Comparison of ENCODE assay signal across 8 cellular contexts in genomic region chr14:91508105-91508504, GRCh38. TPM values are rescaled to one million over a fixed set of nuclear protein-coding genes. Genes with fewer than 3 reads are reported as not detected.
A peak's percentile ranks its signal among the peaks of the same experiment; 100 is the strongest.
DNase-seq lines count a peak whose midpoint lies in the region; ATAC-seq and TF ChIP-seq lines count a peak whose summit lies in the region.

No MANE protein-coding gene starts in this region.

- H3T11ph ChIP-seq in H9 (ENCODE audit: low read length): no peak overlapping the region

- 0 out of 5 replicates have a peak, but pooled peaks cover 2% of the 10 kb centered on the region in 2 experiments for H3K9me3 Mint-ChIP-seq in H9
- H3K9me3 Mint-ChIP-seq in glutamatergic neuron (ENCODE audit: unreplicated experiment): peaks cover 11% of the 10 kb centered on the region

- H3K23me2 ChIP-seq in H9 (ENCODE audit: insufficient read length, low read depth, low read length, poor library complexity, severe bottlenecking): peaks cover 9% of the 10 kb centered on the region

- H3K56ac ChIP-seq in H9 (ENCODE audit: insufficient read length, low read depth, low read length): no peak overlapping the region

- H3K9me3 ChIP-seq in H9 (ENCODE audit: control insufficient read depth, low read depth, low read length) (no peaks in the 10 kb centered on the region), smooth muscle cell (replicated peaks; ENCODE audit: low read depth) (no peaks in the 10 kb centered on the region)

- ATAC-seq in HG02884 (IDR thresholded peaks at IDR 0.05; ENCODE audit: unreplicated experiment): no peak
- no peak for ATAC-seq in GM18870 (IDR thresholded peaks at IDR 0.05; ENCODE audit: unreplicated experiment)
- ATAC-seq in GM19463 (IDR thresholded peaks at IDR 0.05; ENCODE audit: unreplicated experiment): no peak

- H3K4me3 ChIP-seq in WI38 (ENCODE audit: low read depth, low read length) (peak overlapping the region; percentile 76), smooth muscle cell (peak overlapping the region; percentile 94)

- peaks cover 25 to 46% (median 44%) of the 10 kb centered on the region in 3 experiments; a peak in 6 of 7 replicates for H3K36me3 Mint-ChIP-seq in H9 (ENCODE audit: insufficient read depth in 1 of 3, low read depth in 3 of 3)
- H3K36me3 Mint-ChIP-seq in glutamatergic neuron (ENCODE audit: unreplicated experiment): no peaks in the 10 kb centered on the region

- no peak overlapping the region for H3K27ac ChIP-seq in H9 (ENCODE audit: insufficient read length, low read depth, low read length)
- H3K27ac ChIP-seq in smooth muscle cell (ENCODE audit: low read depth): peak overlapping the region; percentile 100

- no peak overlapping the region for H4K91ac ChIP-seq in H9 (ENCODE audit: insufficient read length, low read depth, low read length)

- no peak overlapping the region for H2BK120ac ChIP-seq in H9 (ENCODE audit: low read depth, low read length, poor library complexity, severe bottlenecking)

- no peaks in the 10 kb centered on the region for H4K20me1 ChIP-seq in H9 (ENCODE audit: control insufficient read depth, insufficient read depth, insufficient read length)
- peaks cover 58% of the 10 kb centered on the region for H4K20me1 ChIP-seq in smooth muscle cell (ENCODE audit: low read depth)

- H3K4ac ChIP-seq in H9 (ENCODE audit: low read depth, low read length): no peak overlapping the region

- no peak overlapping the region for H2BK15ac ChIP-seq in H9 (ENCODE audit: low read depth, low read length)

- peak overlapping the region; percentile 88 for H3K9ac ChIP-seq in H9 (ENCODE audit: extremely low read depth, insufficient read length, low read length)
- peak overlapping the region; percentile 95 for H3K9ac ChIP-seq in smooth muscle cell (ENCODE audit: low read depth)

- H3K14ac ChIP-seq in H9 (ENCODE audit: insufficient read depth, low read length): no peak overlapping the region

- H3K27me3 Mint-ChIP-seq in H9 (ENCODE audit: low read depth) (no peaks in the 10 kb centered on the region), glutamatergic neuron (ENCODE audit: unreplicated experiment) (peaks cover 6% of the 10 kb centered on the region)

- TF ChIP-seq CTCF in H9 (conservative IDR thresholded peaks at IDR 0.05) (no peak), WI38 (IDR thresholded peaks at IDR 0.05; ENCODE audit: low read depth, low read length) (no peak), glutamatergic neuron (IDR thresholded peaks at IDR 0.05; ENCODE audit: partially characterized antibody, unreplicated experiment) (no peak), smooth muscle cell (IDR thresholded peaks at IDR 0.05; ENCODE audit: borderline replicate concordance, insufficient read depth, poor library complexity, severe bottlenecking) (no peak)

- H3F3A ChIP-seq in smooth muscle cell (ENCODE audit: low read depth): peaks cover 3% of the 10 kb centered on the region

- WGBS in H9 (ENCODE audit: extremely low coverage, insufficient read length, low lambda C conversion rate): no CpG with 5 or more reads among the region's 2 CpGs
- 55% methylated on average over 2 of the region's 2 CpGs for WGBS in smooth muscle cell (ENCODE audit: low lambda C conversion rate)

- no peaks in the 10 kb centered on the region for H3K27me3 ChIP-seq in H9 (ENCODE audit: insufficient read depth, low read length)
- H3K27me3 ChIP-seq in smooth muscle cell (ENCODE audit: low read depth): no peaks in the 10 kb centered on the region

- H2AFZ ChIP-seq in H9 (ENCODE audit: low read length) (no peak overlapping the region), smooth muscle cell (ENCODE audit: low read depth) (no peak overlapping the region)

- peaks cover 4% of the 10 kb centered on the region for H3K79me1 ChIP-seq in H9 (ENCODE audit: insufficient read depth, low read depth, low read length, poor library complexity, severe bottlenecking)

- no peak overlapping the region for H3K18ac ChIP-seq in H9 (ENCODE audit: insufficient read length, low read depth, low read length)

- H3K4me3 Mint-ChIP-seq in H9 (peak overlapping the region; percentile 93 to 99), glutamatergic neuron (ENCODE audit: unreplicated experiment) (peak overlapping the region; percentile 98)

- no peak overlapping the region for H2BK12ac ChIP-seq in H9 (ENCODE audit: insufficient read length, low read depth, low read length)

- no peak overlapping the region for H2BK20ac ChIP-seq in H9 (ENCODE audit: low read depth, low read length, poor library complexity, severe bottlenecking)

- peaks cover 3% of the 10 kb centered on the region for H3K36me3 ChIP-seq in smooth muscle cell (ENCODE audit: low read depth)

- H3K79me2 ChIP-seq in H9 (ENCODE audit: insufficient read depth, low read length) (peaks cover 47% of the 10 kb centered on the region; the same call in 1 of the 2 replicates), smooth muscle cell (ENCODE audit: low read depth) (peaks cover 67% of the 10 kb centered on the region)

- peaks cover 14 to 17% of the 10 kb centered on the region in 2 experiments; a peak in 3 of 4 replicates for H3K4me1 Mint-ChIP-seq in H9
- no peaks in the 10 kb centered on the region for H3K4me1 Mint-ChIP-seq in glutamatergic neuron (ENCODE audit: low read depth, unreplicated experiment)

- DNase-seq in H9 (no peak), glutamatergic neuron (no peak), smooth muscle cell (lab: John Stamatoyannopoulos, UW; ENCODE audit: unreplicated experiment) (no peak), SW 1271 (lab: John Stamatoyannopoulos, UW) (no peak)

- H3K4me1 ChIP-seq in H9 (ENCODE audit: insufficient read depth, low read length): no peaks in the 10 kb centered on the region
- H3K4me1 ChIP-seq in smooth muscle cell (ENCODE audit: low read depth): peaks cover 11% of the 10 kb centered on the region

- H3K27ac Mint-ChIP-seq in H9 (no peak overlapping the region), glutamatergic neuron (ENCODE audit: unreplicated experiment) (peak overlapping the region; percentile 86)

- no peak overlapping the region for H2BK5ac ChIP-seq in H9 (ENCODE audit: insufficient read length, low read length)

- H4K5ac ChIP-seq in H9 (ENCODE audit: insufficient read length, low read depth, low read length): no peak overlapping the region

- no peak overlapping the region for H3K23ac ChIP-seq in H9 (ENCODE audit: insufficient read length, low read depth, low read length)

- no peak overlapping the region for H2AK5ac ChIP-seq in H9 (ENCODE audit: insufficient read length, low read length)

- H4K8ac ChIP-seq in H9 (replicated peaks; ENCODE audit: insufficient read length, low read depth, low read length): no peak overlapping the region

- H3K4me2 ChIP-seq in H9 (ENCODE audit: insufficient read depth, insufficient read length, low read length): peak overlapping the region; percentile 74
- H3K4me2 ChIP-seq in smooth muscle cell: peak overlapping the region; percentile 89

RNA-seq across cellular contexts. Expression of gene PPP4R3A, which starts 2.0 kb away (rescaled TPM):
- total RNA-seq in H9 (2021) (147 and 148 TPM in 2 replicates), glutamatergic neuron (ENCODE audit: unreplicated experiment) (99.4 TPM), smooth muscle cell (62.7 and 76.4 TPM in 2 replicates)
- 35.3 and 49.2 TPM in 2 replicates for polyA plus RNA-seq in smooth muscle cell
